24 cellular contexts compared by ENCODE assay signal in the genomic region with DNA sequence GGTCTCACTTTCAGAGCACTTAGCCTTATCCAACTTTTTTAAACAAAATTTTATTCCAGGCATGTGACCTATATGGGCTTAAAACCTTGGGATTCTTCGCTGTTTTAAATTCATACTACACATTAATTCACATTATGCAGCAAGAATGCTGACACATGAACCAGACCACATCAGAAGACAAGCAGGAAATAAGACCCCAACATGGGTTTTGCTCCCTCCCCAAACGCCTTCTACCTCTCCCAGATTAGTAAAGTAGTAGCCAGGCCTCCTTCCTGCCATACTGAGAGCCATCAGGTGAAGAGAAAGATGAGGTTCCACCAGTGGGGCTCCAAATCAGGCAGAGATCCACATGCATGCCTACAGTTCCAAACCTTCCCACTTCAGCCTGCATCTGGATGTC.
"Had no signal": no experiment of that assay in that cellular context is flagged by ENCODE, and none has a peak within 500 bp of the region (broad histone marks: within the 10 kb centered on the region; RNA-seq: fewer than 3 reads in every experiment).

No MANE protein-coding gene starts in this region.

- H3K4me3 ChIP-seq: ascending aorta, body of pancreas, cardiac muscle cell had no signal

- ATAC-seq: activated CD8-positive, alpha-beta memory T cell treated with anti-CD3 and anti-CD28 coated beads, Interleukin-2, amount 10 ng/mL, durations not matched to agents 7 days and 5 days; activated naive CD4-positive, alpha-beta T cell treated with anti-CD3 and anti-CD28 coated beads, Interleukin-2, amount 50 U/mL, for 72 hours; activated naive CD8-positive, alpha-beta T cell treated with anti-CD3 and anti-CD28 coated beads, Interleukin-2, amount 50 U/mL, for 24 hours; activated T-cell treated with anti-CD3 and anti-CD28 coated beads, Interleukin-2, amount 50 U/mL, for 4 hours; body of pancreas; T-cell had no signal

- H3K27ac Mint-ChIP-seq: activated B cell treated with CpG ODN at 0.5 μM for 24 hours; activated CD4-positive, alpha-beta T cell treated with anti-CD3 and anti-CD28 coated beads, Interleukin-2, amount 10 ng/mL, durations not matched to agents 24 days and 14 days; activated CD8-positive, alpha-beta memory T cell treated with anti-CD3 and anti-CD28 coated beads, Interleukin-2, amount 10 ng/mL, durations not matched to agents 7 days and 5 days; activated naive CD4-positive, alpha-beta T cell treated with anti-CD3 and anti-CD28 coated beads, Interleukin-2, amount 50 U/mL, for 72 hours; activated naive CD8-positive, alpha-beta T cell treated with anti-CD3 and anti-CD28 coated beads, Interleukin-2, amount 50 U/mL, for 24 hours; T-cell had no signal

- H3K36me3 Mint-ChIP-seq: activated CD8-positive, alpha-beta memory T cell treated with anti-CD3 and anti-CD28 coated beads, Interleukin-2, amount 10 ng/mL, durations not matched to agents 7 days and 5 days; T-cell had no signal

- H3K27me3 ChIP-seq: ascending aorta, body of pancreas, cardiac muscle cell had no signal

- H3K9me3 ChIP-seq: ascending aorta, body of pancreas had no signal

- H3K36me3 ChIP-seq: ascending aorta, cardiac muscle cell had no signal

- H3K4me3 Mint-ChIP-seq: activated B cell treated with CpG ODN at 0.5 μM for 24 hours; activated CD4-positive, alpha-beta T cell treated with anti-CD3 and anti-CD28 coated beads, Interleukin-2, amount 10 ng/mL, durations not matched to agents 24 days and 14 days; activated CD8-positive, alpha-beta memory T cell treated with anti-CD3 and anti-CD28 coated beads, Interleukin-2, amount 10 ng/mL, durations not matched to agents 7 days and 5 days; activated naive CD8-positive, alpha-beta T cell treated with anti-CD3 and anti-CD28 coated beads, Interleukin-2, amount 50 U/mL, for 24 hours; activated T-cell treated with anti-CD3 and anti-CD28 coated beads, Interleukin-2, amount 50 U/mL, for 4 hours; T-cell had no signal

- DNase-seq: activated B cell treated with CpG ODN at 0.5 μM for 24 hours; activated CD4-positive, alpha-beta T cell treated with anti-CD3 and anti-CD28 coated beads for 1 hour; activated CD4-positive, alpha-beta T cell treated with anti-CD3 and anti-CD28 coated beads, Interleukin-2, amount 10 ng/mL, durations not matched to agents 24 days and 14 days; activated CD4-positive, alpha-beta T cell treated with anti-CD3 and anti-CD28 coated beads, Interleukin-2, amount 50 U/mL, for 48 hours; activated CD8-positive, alpha-beta memory T cell treated with anti-CD3 and anti-CD28 coated beads, Interleukin-2, amount 10 ng/mL, durations not matched to agents 7 days and 5 days; activated effector memory CD4-positive, alpha-beta T cell treated with anti-CD3 and anti-CD28 coated beads, Interleukin-2, amount 50 U/mL, for 16 hours; activated naive CD4-positive, alpha-beta T cell treated with Interleukin-2 at 50 U/mL for 16 hours; activated naive CD8-positive, alpha-beta T cell treated with anti-CD3 and anti-CD28 coated beads, Interleukin-2, amount 50 U/mL, for 24 hours; activated T-cell treated with anti-CD3 and anti-CD28 coated beads, Interleukin-2, amount 50 U/mL, for 4 hours; amniotic stem cell; body of pancreas; KG1; MV-4-11; NCI-H1092 treated with DMSO at 0.1 percent for 48 hours; NCI-H1436; NK-92 treated with Interleukin-12 subunit alpha and Interleukin-12 subunit beta, amount 100 ng/mL, for 24 hours; OCI-M1; SIG-M5; T-cell; T-helper 2 cell; T1000 had no signal

- H3K9me3 Mint-ChIP-seq: activated B cell treated with CpG ODN at 0.5 μM for 24 hours; activated CD4-positive, alpha-beta T cell treated with anti-CD3 and anti-CD28 coated beads, Interleukin-2, amount 10 ng/mL, durations not matched to agents 24 days and 14 days; activated naive CD4-positive, alpha-beta T cell treated with anti-CD3 and anti-CD28 coated beads, Interleukin-2, amount 50 U/mL, for 72 hours; activated naive CD8-positive, alpha-beta T cell treated with anti-CD3 and anti-CD28 coated beads, Interleukin-2, amount 50 U/mL, for 24 hours; activated T-cell treated with anti-CD3 and anti-CD28 coated beads, Interleukin-2, amount 50 U/mL, for 4 hours; T-cell had no signal

- H3K27ac ChIP-seq: ascending aorta, body of pancreas, cardiac muscle cell had no signal
